ENCODE assay signal across 15 cellular contexts in genomic region chr11:75574698-75575265, GRCh38. TPM values are rescaled to one million over a fixed set of nuclear protein-coding genes. Genes with fewer than 3 reads are reported as not detected.
A peak's percentile ranks its signal among the peaks of the same experiment; 100 is the strongest.
DNase-seq lines count a peak whose midpoint lies in the region; ATAC-seq, FAIRE-seq and TF ChIP-seq lines count a peak whose summit lies in the region.
"Had no signal": no experiment of that assay in that cellular context is flagged by ENCODE, and none has a peak within 500 bp of the region (broad histone marks: within the 10 kb centered on the region; RNA-seq: fewer than 3 reads in every experiment).

No MANE protein-coding gene starts in this region.

- POLR2A ChIA-PET in Caco-2 (lab: Charles Lee) (interaction anchor here (0.5 to 2.1 kb wide), 5 partner anchors 9 to 195 kb away, joined by 3 to 9 read pairs (median 3); partner anchors contain the start of gene SERPINH1), HEK293T (lab: Yijun Ruan, JAX) (interaction anchor here (1.7 to 8.3 kb wide), 3 partner anchors 9 to 20 kb away, joined by 7 to 50 read pairs (median 11); partner anchors contain the start of gene SERPINH1)

- H3K27ac Mint-ChIP-seq in Caco-2 (ENCODE audit: unreplicated experiment): no peak overlapping the region
- H3K27ac Mint-ChIP-seq: activated T-helper 17 cell treated with anti-CD3 and anti-CD28 coated beads, Interleukin-2, amount 50 U/mL, for 72 hours had no signal

- CTCF ChIA-PET in Caco-2 (lab: Charles Lee): interaction anchor here (1.0 to 2.1 kb wide), 6 partner anchors 9 to 39 kb away, joined by 3 to 7 read pairs (median 5); no protein-coding TSS in a partner anchor
- CTCF ChIA-PET in HEK293T (lab: Yijun Ruan, JAX): interaction anchor here (0.5 to 1.4 kb wide), 2 partner anchors 11 to 14 kb away, joined by 3 to 5 read pairs; no protein-coding TSS in a partner anchor

- ATAC-seq in HG03108 (IDR thresholded peaks at IDR 0.05; ENCODE audit: unreplicated experiment): no peak
- ATAC-seq: activated T-helper 17 cell treated with anti-CD3 and anti-CD28 coated beads, Interleukin-2, amount 50 U/mL, for 72 hours had no signal

- H3K9me3 Mint-ChIP-seq in Caco-2 (ENCODE audit: unreplicated experiment): no peaks in the 10 kb centered on the region
- H3K9me3 Mint-ChIP-seq: activated T-helper 17 cell treated with anti-CD3 and anti-CD28 coated beads, Interleukin-2, amount 50 U/mL, for 72 hours had no signal

- intact Hi-C loops in Caco-2 (cut with micrococcal nuclease; ENCODE audit: unreplicated experiment): no loop called here
- intact Hi-C loops in esophagus muscularis mucosa (cut with DNase I): no loop called here

- no TSS peak for BruUV-seq in Caco-2 (replicated peaks; lab: Mats Ljungman, UMichigan)

- peaks cover 10% of the 10 kb centered on the region for H3K4me1 ChIP-seq in Caco-2
- H3K4me1 ChIP-seq in esophagus muscularis mucosa: peaks cover 29 to 61% (median 48%) of the 10 kb centered on the region in 4 donors

- H3K27me3 ChIP-seq in Caco-2 (replicated peaks; ENCODE audit: control insufficient read depth, insufficient read depth, low read length) (no peaks in the 10 kb centered on the region), esophagus muscularis mucosa (no peaks in the 10 kb centered on the region)
- H3K27me3 ChIP-seq: MG63 had no signal

- H3K36me3 Mint-ChIP-seq in Caco-2 (ENCODE audit: insufficient read depth, unreplicated experiment): peaks cover 60% of the 10 kb centered on the region

- peaks cover 8% of the 10 kb centered on the region; the same call in 1 of the 2 replicates for H3K36me3 ChIP-seq in Caco-2 (ENCODE audit: control insufficient read depth, insufficient read depth, low read length)
- peaks cover 28 to 47% (median 44%) of the 10 kb centered on the region in 4 donors for H3K36me3 ChIP-seq in esophagus muscularis mucosa

- no peak for TF ChIP-seq EP300 in esophagus muscularis mucosa (IDR thresholded peaks at IDR 0.05)

- H3K4me3 ChIP-seq in Caco-2 (ENCODE audit: low read depth, low read length) (no peak overlapping the region), esophagus muscularis mucosa (no peak overlapping the region), retinal pigment epithelial cell (ENCODE audit: low read length) (no peak overlapping the region)
- H3K4me3 ChIP-seq: MG63, psoas muscle had no signal

- peaks cover 15% of the 10 kb centered on the region for H3K4me1 Mint-ChIP-seq in Caco-2 (ENCODE audit: low read depth, unreplicated experiment)
- H3K4me1 Mint-ChIP-seq: activated T-helper 17 cell treated with anti-CD3 and anti-CD28 coated beads, Interleukin-2, amount 50 U/mL, for 72 hours had no signal

- WGBS in esophagus muscularis mucosa: 33% methylated on average over 2 of the region's 7 CpGs

- no peak for TF ChIP-seq POLR2A in esophagus muscularis mucosa (IDR thresholded peaks at IDR 0.05; ENCODE audit: low read depth)
- no peak for TF ChIP-seq POLR2A in GM12891 (IDR thresholded peaks at IDR 0.05; ENCODE audit: low read depth, low read length)

- H3K27ac ChIP-seq in esophagus muscularis mucosa (replicated peaks in 1 of 4): peak overlapping the region in 3 of 4 donors; percentile 2 to 25 (median 4)
- H3K27ac ChIP-seq: psoas muscle had no signal

- H3K9me3 ChIP-seq in Caco-2 (no peaks in the 10 kb centered on the region), esophagus muscularis mucosa (no peaks in the 10 kb centered on the region)
- H3K9me3 ChIP-seq: MG63, psoas muscle had no signal

- DNase-seq in Caco-2: no peak
- DNase-seq in esophagus muscularis mucosa (ENCODE audit: extremely low spot score): no peak
- DNase-seq in retinal pigment epithelial cell (ENCODE audit: low read depth): no peak
- no peak for DNase-seq in HEK293T (ENCODE audit: extremely low spot score)
- no peak for DNase-seq in NCI-H1694 treated with DMSO at 0.1 percent for 48 hours (lab: John Stamatoyannopoulos, UW)
- no peak for DNase-seq in GM12891 (ENCODE audit: insufficient read length, low spot score)
- DNase-seq: activated CD4-positive, alpha-beta T cell treated with anti-CD3 and anti-CD28 coated beads for 48 hours; anterior cingulate cortex; MG63; psoas muscle; stimulated activated naive CD4-positive, alpha-beta T cell; SW 1271 had no signal

- no peak for FAIRE-seq in GM12891 (lab: Jason Lieb, UNC)

- no peaks in the 10 kb centered on the region for H3K27me3 Mint-ChIP-seq in Caco-2 (ENCODE audit: insufficient read depth, unreplicated experiment)
- H3K27me3 Mint-ChIP-seq: activated T-helper 17 cell treated with anti-CD3 and anti-CD28 coated beads, Interleukin-2, amount 50 U/mL, for 72 hours had no signal

- TF ChIP-seq CTCF in Caco-2 (IDR thresholded peaks at IDR 0.05; ENCODE audit: insufficient read depth in 1 of 2, low read depth in 1 of 2, low read length in 1 of 2, severe bottlenecking in 1 of 2, unreplicated experiment in 1 of 2) (peak; percentile 32 to 33), esophagus muscularis mucosa (IDR thresholded peaks at IDR 0.05) (peak in 2 of 3 experiments; percentile 10 to 30), retinal pigment epithelial cell (conservative IDR thresholded peaks at IDR 0.05; ENCODE audit: low read depth, low read length) (peak; percentile 34)

- no peak overlapping the region for H3K4me3 Mint-ChIP-seq in Caco-2 (ENCODE audit: unreplicated experiment)
- H3K4me3 Mint-ChIP-seq: activated T-helper 17 cell treated with anti-CD3 and anti-CD28 coated beads, Interleukin-2, amount 50 U/mL, for 72 hours had no signal

TF ChIP-seq in PFSK-1, 5 proteins besides CTCF, POLR2A, EP300 and RAD21:
- TF ChIP-seq POLR2AphosphoS5 (IDR thresholded peaks at IDR 0.05; ENCODE audit: low read depth, low read length) (peak; percentile 39), FOXP2 (optimal IDR thresholded peaks at IDR 0.05; ENCODE audit: borderline replicate concordance, extremely low read depth, extremely low read length, insufficient read depth) (no peak)

TF ChIP-seq in HEK293T, 16 proteins besides CTCF, POLR2A, EP300 and RAD21:
- TF ChIP-seq L3MBTL2 (conservative IDR thresholded peaks at IDR 0.05): no peak
- no peak for TF ChIP-seq NFRKB (IDR thresholded peaks at IDR 0.05)
- TF ChIP-seq SP1 (IDR thresholded peaks at IDR 0.05): no peak
- TF ChIP-seq BHLHE40 (IDR thresholded peaks at IDR 0.05; ENCODE audit: borderline replicate concordance): no peak
- no peak for TF ChIP-seq FOXK2 (IDR thresholded peaks at IDR 0.05)
- TF ChIP-seq FOXM1 (IDR thresholded peaks at IDR 0.05; ENCODE audit: borderline replicate concordance): no peak
TF ChIP-seq in HEK293T: peak in this region for 0.

TF ChIP-seq in GM12891, 5 proteins besides CTCF, POLR2A, EP300 and RAD21:
- no peak for TF ChIP-seq POLR2AphosphoS5 (IDR thresholded peaks at IDR 0.05; ENCODE audit: low read depth, low read length)

RNA-seq across cellular contexts. Expression of gene SERPINH1, which starts 12.7 kb away (rescaled TPM):
- total RNA-seq in Caco-2 (2022) (481 and 528 TPM in 2 replicates), esophagus muscularis mucosa (100 to 1,000 TPM; 162 to 270 (median 219) TPM)
- 1,618 TPM for polyA plus RNA-seq in PFSK-1 (2012; ENCODE audit: insufficient read length, low read depth)
- polyA plus RNA-seq in GM12891 (2012; ENCODE audit: low read depth, missing spikeins): 14.8 TPM

RNA-seq across cellular contexts. Expression of gene GDPD5, which starts 49.0 kb away (rescaled TPM):
- total RNA-seq in Caco-2 (2022) (25.7 and 28.6 TPM in 2 replicates), esophagus muscularis mucosa (1 to 10 TPM; 5.1 to 9.3 (median 8.4) TPM)
- polyA plus RNA-seq in PFSK-1 (2012; ENCODE audit: insufficient read length, low read depth): 29.0 TPM
- 3.4 TPM for polyA plus RNA-seq in GM12891 (2012; ENCODE audit: low read depth, missing spikeins)
